ENCODE assay signal across 13 cellular contexts in genomic region chr20:9088556-9088955, GRCh38. TPM values are rescaled to one million over a fixed set of nuclear protein-coding genes. Genes with fewer than 3 reads are reported as not detected.
DNase-seq lines count a peak whose midpoint lies in the region; ATAC-seq, FAIRE-seq and TF ChIP-seq lines count a peak whose summit lies in the region.
"Had no signal": no experiment of that assay in that cellular context is flagged by ENCODE, and none has a peak within 500 bp of the region (broad histone marks: within the 10 kb centered on the region; RNA-seq: fewer than 3 reads in every experiment).

No MANE protein-coding gene starts in this region.

- FAIRE-seq in A204.1 (lab: Jason Lieb, UNC): peak; percentile 91
- peak; percentile 61 for FAIRE-seq in endometrium (lab: Jason Lieb, UNC)
- FAIRE-seq: D721Med had no signal

- peak; percentile 49; the same call in 1 of the 2 replicates for ATAC-seq in PC-3
- no peak for ATAC-seq in HG03442 (IDR thresholded peaks at IDR 0.05; ENCODE audit: unreplicated experiment)
- ATAC-seq in lower lobe of right lung: no peak
- ATAC-seq: CD8-positive, alpha-beta T cell had no signal

- DNase-seq in DMS53 (lab: John Stamatoyannopoulos, UW) (peak; percentile 47), PC-3 (peak; percentile 70), dorsolateral prefrontal cortex (no peak), lower lobe of right lung (no peak)
- DNase-seq: CD8-positive, alpha-beta T cell; COR-L47; GF-D8; HCEC 1CT had no signal

- H3K27me3 ChIP-seq in PC-3 (ENCODE audit: low read length) (no peaks in the 10 kb centered on the region), dorsolateral prefrontal cortex (peaks cover 0 to 5% (median 0%) of the 10 kb centered on the region in 45 donors), lower lobe of right lung (ENCODE audit: low read depth) (no peaks in the 10 kb centered on the region)

- H3K4me3 ChIP-seq in PC-3 (ENCODE audit: low read length): no peak overlapping the region
- no peak overlapping the region for H3K4me3 ChIP-seq in dorsolateral prefrontal cortex
- no peak overlapping the region for H3K4me3 ChIP-seq in lower lobe of right lung

- TF ChIP-seq CTCF in PC-3 (conservative IDR thresholded peaks at IDR 0.05; ENCODE audit: low read depth, low read length) (no peak), dorsolateral prefrontal cortex (IDR thresholded peaks at IDR 0.05 in 54 of 56, conservative IDR thresholded peaks at IDR 0.05 in 2 of 56; ENCODE audit: low read depth in 1 of 56, partially characterized antibody in 56 of 56) (no peak), lower lobe of right lung (IDR thresholded peaks at IDR 0.05) (no peak)

- no peak overlapping the region for H3K9ac ChIP-seq in PC-3 (ENCODE audit: low read length)

- H3K4me2 ChIP-seq in PC-3 (ENCODE audit: low read length): peak overlapping the region; percentile 58

- H2AFZ ChIP-seq in PC-3 (ENCODE audit: low read length): no peak overlapping the region

- H3K36me3 ChIP-seq in PC-3 (ENCODE audit: low read depth, low read length): no peaks in the 10 kb centered on the region
- H3K36me3 ChIP-seq in lower lobe of right lung: no peaks in the 10 kb centered on the region

- POLR2A ChIA-PET in PC-3 (lab: Charles Lee; ENCODE audit: unreplicated experiment): no interaction called here

- CTCF ChIA-PET in PC-3 (lab: Charles Lee): interaction anchor here (0.5 kb wide), 1 partner anchor 521 kb away, joined by 3 read pairs; no protein-coding TSS in a partner anchor

- H3K4me1 ChIP-seq in PC-3 (ENCODE audit: insufficient read depth, low read length): peaks cover 13% of the 10 kb centered on the region
- peaks cover 4% of the 10 kb centered on the region for H3K4me1 ChIP-seq in lower lobe of right lung

- H3K79me2 ChIP-seq in PC-3 (ENCODE audit: low read length): peaks cover 82% of the 10 kb centered on the region

- no peaks in the 10 kb centered on the region; the same call in 1 of the 2 replicates for H4K20me1 ChIP-seq in PC-3 (ENCODE audit: low read length)

- BruUV-seq in PC-3 (replicated peaks; lab: Mats Ljungman, UMichigan): no TSS peak

- intact Hi-C loops in PC-3 (cut with micrococcal nuclease): no loop called here
- intact Hi-C loops in dorsolateral prefrontal cortex (cut with DNase I): no loop called here
- intact Hi-C loops in lower lobe of right lung (cut with DNase I): no loop called here

- H3K9me3 ChIP-seq in PC-3 (ENCODE audit: low read length): no peaks in the 10 kb centered on the region
- no peaks in the 10 kb centered on the region for H3K9me3 ChIP-seq in lower lobe of right lung

- H3F3A ChIP-seq in PC-3 (ENCODE audit: low read length, unreplicated experiment): no peaks in the 10 kb centered on the region

- H3K27ac ChIP-seq in PC-3 (ENCODE audit: low read length): no peak overlapping the region
- H3K27ac ChIP-seq in dorsolateral prefrontal cortex: no peak overlapping the region
- H3K27ac ChIP-seq in lower lobe of right lung: no peak overlapping the region
- H3K27ac ChIP-seq: HL-60 had no signal

- H3K9me2 ChIP-seq in PC-3 (replicated peaks; ENCODE audit: low read length): no peaks in the 10 kb centered on the region

RNA-seq across cellular contexts. Expression of gene PLCB4, which starts 19.7 kb away (rescaled TPM):
- total RNA-seq in PC-3 (2014; rRNA removed): 16.9 and 25.4 TPM in 2 replicates
- 10 to 100 TPM in 119 of 120 experiments, 1 to 10 TPM in 1; 9.7 to 33.7 (median 22.0) TPM for total RNA-seq in dorsolateral prefrontal cortex
- total RNA-seq in lower lobe of right lung: 6.6 TPM
- total RNA-seq: CD8-positive, alpha-beta T cell had no signal

Comparison
In these comparisons a context has a peak if more than half of its experiments do, and no peak if none do; other contexts are left out.
1. DNase-seq: peak in DMS53 (single experiment) and PC-3 (single experiment); none in dorsolateral prefrontal cortex (0 of 10) and lower lobe of right lung (single experiment).